10 cellular contexts compared by ENCODE assay signal in genomic region chr7:149494738-149495368, GRCh38. TPM values are rescaled to one million over a fixed set of nuclear protein-coding genes. Genes with fewer than 3 reads are reported as not detected.
DNase-seq lines count a peak whose midpoint lies in the region; ATAC-seq and TF ChIP-seq lines count a peak whose summit lies in the region.
"Had no signal": no experiment of that assay in that cellular context is flagged by ENCODE, and none has a peak within 500 bp of the region (broad histone marks: within the 10 kb centered on the region; RNA-seq: fewer than 3 reads in every experiment).

No MANE protein-coding gene starts in this region.

- peak in 1 of 3 donors; percentile 33 for ATAC-seq in natural killer cell
- ATAC-seq in lower lobe of right lung: no peak
- ATAC-seq: HCT116 had no signal

- DNase-seq in Ammon's horn (ENCODE audit: low spot score) (peak; percentile 46), LHCN-M2 (ENCODE audit: low read depth) (peak; percentile 58), natural killer cell (no peak), brain microvascular endothelial cell (no peak), T1000 (lab: John Stamatoyannopoulos, UW) (no peak), testis (no peak), lower lobe of right lung (no peak)
- DNase-seq: Right ventricle myocardium superior had no signal

- H3K36me3 ChIP-seq in brain microvascular endothelial cell (replicated peaks) (peaks cover 43% of the 10 kb centered on the region), testis (ENCODE audit: low read depth, missing control alignments) (no peaks in the 10 kb centered on the region), lower lobe of right lung (peaks cover 44% of the 10 kb centered on the region)

- H3K27me3 Mint-ChIP-seq in brain (peaks cover 13% of the 10 kb centered on the region), natural killer cell (ENCODE audit: low read depth in 2 of 2) (no peaks in the 10 kb centered on the region)

- no peaks in the 10 kb centered on the region for H3K9me3 Mint-ChIP-seq in brain
- no peaks in the 10 kb centered on the region for H3K9me3 Mint-ChIP-seq in natural killer cell

- in situ Hi-C loops in brain microvascular endothelial cell (cut with HindIII; ENCODE audit: low pct_ligation_motif_present, low sequenced_read_pairs): no loop called here

- intact Hi-C loops in natural killer cell (cut with micrococcal nuclease) (loop anchor here (2.0 kb wide), 1 partner anchor 128 kb away; no protein-coding TSS in a partner anchor), testis (cut with DNase I; ENCODE audit: low total_unique reads) (no loop called here), lower lobe of right lung (cut with DNase I) (no loop called here)

- H3K4me1 Mint-ChIP-seq in brain (peaks cover 23% of the 10 kb centered on the region), natural killer cell (peaks cover 28 to 34% of the 10 kb centered on the region in 2 donors)

- peaks cover 10% of the 10 kb centered on the region for H3K4me1 ChIP-seq in testis
- peaks cover 26% of the 10 kb centered on the region for H3K4me1 ChIP-seq in lower lobe of right lung

- no peak for TF ChIP-seq POLR2A in testis (IDR thresholded peaks at IDR 0.05)

- H3K27ac ChIP-seq in brain microvascular endothelial cell (no peak overlapping the region), testis (peak overlapping the region in 1 of 2 donors; percentile 15), lower lobe of right lung (no peak overlapping the region)

- H3K4me3 ChIP-seq in brain microvascular endothelial cell (ENCODE audit: low read depth, low read length): no peak overlapping the region
- no peak overlapping the region for H3K4me3 ChIP-seq in testis
- H3K4me3 ChIP-seq in lower lobe of right lung: no peak overlapping the region

- WGBS in testis, 2 donors: 83 to 86% methylated on average over 6 of the region's 6 CpGs

- H3K27ac Mint-ChIP-seq in brain (peak overlapping the region in 4 of 5 experiments; percentile 29 to 99 (median 94)), natural killer cell (peak overlapping the region; percentile 64 to 85)

- H3K4me3 Mint-ChIP-seq in brain: peak overlapping the region; percentile 94 to 99 (median 97)
- H3K4me3 Mint-ChIP-seq in natural killer cell: peak overlapping the region; percentile 68

- H3K36me3 Mint-ChIP-seq in brain (peaks cover 44% of the 10 kb centered on the region), natural killer cell (peaks cover 9% of the 10 kb centered on the region)

- no peaks in the 10 kb centered on the region for H3K9me3 ChIP-seq in testis
- H3K9me3 ChIP-seq in lower lobe of right lung: no peaks in the 10 kb centered on the region

- no peak for TF ChIP-seq CTCF in brain (conservative IDR thresholded peaks at IDR 0.05)
- TF ChIP-seq CTCF in natural killer cell (IDR thresholded peaks at IDR 0.05): no peak
- TF ChIP-seq CTCF in brain microvascular endothelial cell (IDR thresholded peaks at IDR 0.05; ENCODE audit: low read depth, low read length, missing control alignments): no peak
- TF ChIP-seq CTCF in testis (IDR thresholded peaks at IDR 0.05): no peak
- no peak for TF ChIP-seq CTCF in lower lobe of right lung (IDR thresholded peaks at IDR 0.05)

- H3K27me3 ChIP-seq in brain microvascular endothelial cell (replicated peaks) (no peaks in the 10 kb centered on the region), testis (no peaks in the 10 kb centered on the region), lower lobe of right lung (ENCODE audit: low read depth) (no peaks in the 10 kb centered on the region)

RNA-seq across cellular contexts. Expression of gene ZNF746, which starts 2.8 kb away (rescaled TPM):
- total RNA-seq in LHCN-M2 (2014; rRNA removed): 27.6 and 29.6 TPM in 2 replicates
- polyA plus RNA-seq in LHCN-M2 (2012): 13.2 TPM
- polyA plus RNA-seq in brain (ENCODE audit: insufficient read depth, low read depth, low replicate concordance): 12.5 TPM
- total RNA-seq in natural killer cell: 10 to 100 TPM; 41.4 to 48.6 (median 47.3) TPM
- 10 to 100 TPM; 49.3 to 56.7 TPM for total RNA-seq in testis
- 32.1 TPM for polyA plus RNA-seq in testis (ENCODE audit: insufficient read depth, low read depth, low replicate concordance)
- 20.6 TPM for total RNA-seq in lower lobe of right lung

RNA-seq across cellular contexts. Expression of gene ZNF777, which starts 34.0 kb away (rescaled TPM):
- 11.0 and 15.9 TPM in 2 replicates for total RNA-seq in LHCN-M2 (2014; rRNA removed)
- 9.9 TPM for polyA plus RNA-seq in LHCN-M2 (2012)
- 19.2 TPM for polyA plus RNA-seq in brain (ENCODE audit: insufficient read depth, low read depth, low replicate concordance)
- 10 to 100 TPM; 14.6 to 18.2 (median 17.2) TPM for total RNA-seq in natural killer cell
- total RNA-seq in testis: 10 to 100 TPM; 19.4 to 25.0 TPM
- polyA plus RNA-seq in testis (ENCODE audit: insufficient read depth, low read depth, low replicate concordance): 15.4 TPM
- 8.6 TPM for total RNA-seq in lower lobe of right lung

Comparison
In these comparisons a context has a peak if more than half of its experiments do, and no peak if none do; other contexts are left out.
1. DNase-seq: peak in Ammon's horn (single experiment) and LHCN-M2 (single experiment); none in natural killer cell (single experiment), brain microvascular endothelial cell (single experiment), T1000 (single experiment), testis (single experiment) and lower lobe of right lung (single experiment).